27 cellular contexts compared by ENCODE assay signal in genomic region chr1:198291924-198292323, GRCh38.
"Had no signal": no experiment of that assay in that cellular context is flagged by ENCODE, and none has a peak within 500 bp of the region (broad histone marks: within the 10 kb centered on the region; RNA-seq: fewer than 3 reads in every experiment).

No MANE protein-coding gene starts in this region.

- H3K27ac Mint-ChIP-seq: naive B cell; natural killer cell treated with Interleukin-12 subunit alpha and Interleukin-12 subunit beta and Interleukin-15 and Interleukin-18, amount 100 ng/mL, for 72 hours; stimulated activated memory B cell treated with anti-CD40 and anti-IgM and Interleukin-4, amounts not matched to agents 10 μg/mL and 1 μg/mL and 100 μg/mL, for 72 hours; type B pancreatic cell had no signal

- H2AFZ ChIP-seq: parathyroid adenoma had no signal

- ATAC-seq: esophagus mucosa; gastrocnemius medialis; left lobe of liver; mucosa of descending colon; natural killer cell treated with Interleukin-12 subunit alpha and Interleukin-12 subunit beta and Interleukin-15 and Interleukin-18, amount 100 ng/mL, for 72 hours; sciatic nerve; stimulated activated memory B cell treated with anti-CD40 and anti-IgM and Interleukin-4, amounts not matched to agents 10 μg/mL and 1 μg/mL and 100 μg/mL, for 72 hours; stimulated activated naive CD8-positive, alpha-beta T cell treated with anti-CD3 and anti-CD28 coated beads, Interleukin-15, Interleukin-2, amounts not matched to agents 100 U/mL and 50 U/mL, for 24 hours had no signal

- H3K79me2 ChIP-seq: parathyroid adenoma had no signal

- H3K9me3 ChIP-seq: gastrocnemius medialis, mucosa of descending colon, testis, tibial artery had no signal

- H3K4me3 ChIP-seq: dorsolateral prefrontal cortex, gastrocnemius medialis, mucosa of descending colon, testis, tibial artery had no signal

- H3K4me1 ChIP-seq: parathyroid adenoma, testis had no signal

- H3K27me3 ChIP-seq: dorsolateral prefrontal cortex, gastrocnemius medialis, testis, tibial artery had no signal

- H3K9me3 Mint-ChIP-seq: mesothelial cell of epicardium; naive B cell; natural killer cell treated with Interleukin-12 subunit alpha and Interleukin-12 subunit beta and Interleukin-15 and Interleukin-18, amount 100 ng/mL, for 72 hours; neural crest cell; stimulated activated memory B cell treated with anti-CD40 and anti-IgM and Interleukin-4, amounts not matched to agents 10 μg/mL and 1 μg/mL and 100 μg/mL, for 72 hours; type B pancreatic cell had no signal

- H3K36me3 Mint-ChIP-seq: natural killer cell treated with Interleukin-12 subunit alpha and Interleukin-12 subunit beta and Interleukin-15 and Interleukin-18, amount 100 ng/mL, for 72 hours had no signal

- H3K4me1 Mint-ChIP-seq: naive B cell; stimulated activated memory B cell treated with anti-CD40 and anti-IgM and Interleukin-4, amounts not matched to agents 10 μg/mL and 1 μg/mL and 100 μg/mL, for 72 hours had no signal

- H3K4me3 Mint-ChIP-seq: mesothelial cell of epicardium; natural killer cell treated with Interleukin-12 subunit alpha and Interleukin-12 subunit beta and Interleukin-15 and Interleukin-18, amount 100 ng/mL, for 72 hours; neural crest cell; stimulated activated memory B cell treated with anti-CD40 and anti-IgM and Interleukin-4, amounts not matched to agents 10 μg/mL and 1 μg/mL and 100 μg/mL, for 72 hours; type B pancreatic cell had no signal

- H3K27me3 Mint-ChIP-seq: naive B cell; natural killer cell treated with Interleukin-12 subunit alpha and Interleukin-12 subunit beta and Interleukin-15 and Interleukin-18, amount 100 ng/mL, for 72 hours; progenitor cell of endocrine pancreas; stimulated activated memory B cell treated with anti-CD40 and anti-IgM and Interleukin-4, amounts not matched to agents 10 μg/mL and 1 μg/mL and 100 μg/mL, for 72 hours; type B pancreatic cell had no signal

- H3K27ac ChIP-seq: dorsolateral prefrontal cortex, epithelial cell of prostate, gastrocnemius medialis, parathyroid adenoma, testis, tibial artery had no signal

- DNase-seq: cortex of kidney; dorsolateral prefrontal cortex; effector CD4-positive, alpha-beta T cell; foreskin fibroblast; gastrocnemius medialis; head of caudate nucleus; kidney; mesenchymal stem cell; mucosa of descending colon; naive B cell; stimulated activated CD4-positive, alpha-beta T cell treated with anti-CD3 and anti-CD28 coated beads, Interleukin-2, amount 100 ng/mL, for 24 hours; stimulated activated CD4-positive, alpha-beta T cell treated with anti-CD3 and anti-CD28 coated beads, Interleukin-4, amount 100 ng/mL, for 24 hours; stimulated activated naive CD8-positive, alpha-beta T cell treated with anti-CD3 and anti-CD28 coated beads, Interleukin-15, Interleukin-2, amounts not matched to agents 100 U/mL and 50 U/mL, for 24 hours; substantia nigra; testis; tibial artery had no signal

- H3K9ac ChIP-seq: parathyroid adenoma had no signal
